Comparison of ENCODE assay signal across 8 cellular contexts in genomic region chr19:51687791-51688664, GRCh38. TPM values are rescaled to one million over a fixed set of nuclear protein-coding genes. Genes with fewer than 3 reads are reported as not detected.
DNase-seq lines count a peak whose midpoint lies in the region; ATAC-seq, FAIRE-seq and TF ChIP-seq lines count a peak whose summit lies in the region.

No MANE protein-coding gene starts in this region.

- H3K36me3 ChIP-seq in adrenal gland (replicated peaks in 1 of 2) (peaks cover 0 to under 1% of the 10 kb centered on the region in 2 donors), left ventricle myocardium inferior (peaks cover 1% of the 10 kb centered on the region), pancreas (no peaks in the 10 kb centered on the region)

- peak overlapping the region in 2 of 4 donors; percentile 26 to 78 for H3K4me3 ChIP-seq in adrenal gland
- H3K4me3 ChIP-seq in left ventricle myocardium inferior, result peak overlapping the region; percentile 96
- H3K4me3 ChIP-seq in pancreas, result peak overlapping the region in 3 of 4 donors; percentile 49 to 69 (median 67)

- intact Hi-C loops in adrenal gland (cut with DNase I) (loop anchor here in 1 of 2 donors (10.0 kb wide), 1 partner anchor 87 kb away; no protein-coding TSS in a partner anchor), left ventricle myocardium inferior (cut with micrococcal nuclease) (no loop called here), pancreas (cut with DNase I) (no loop called here)

- FAIRE-seq in pancreas (lab: Jason Lieb, UNC), result no peak

- ATAC-seq in pancreas (peak; percentile 7 to 40 (median 23)), HG02885 (IDR thresholded peaks at IDR 0.05; ENCODE audit: poor library complexity, unreplicated experiment) (no peak), GM18520 (IDR thresholded peaks at IDR 0.05; ENCODE audit: unreplicated experiment) (no peak)

- peak overlapping the region; percentile 72 to 97 (median 82) for H3K27ac ChIP-seq in adrenal gland
- H3K27ac ChIP-seq in left ventricle myocardium inferior (replicated peaks), result peak overlapping the region; percentile 97
- peak overlapping the region; percentile 22 to 89 (median 68) for H3K27ac ChIP-seq in pancreas

- DNase-seq in C1 segment of cervical spinal cord (lab: John Stamatoyannopoulos, UW) (peak in 12 of 14 donors; percentile 43 to 78 (median 63)), KBM-7 (peak; percentile 58), adrenal gland (peak; percentile 69 to 89 (median 83)), left ventricle myocardium inferior (peak; percentile 74), pancreas (peak in 4 of 6 donors; percentile 25 to 57 (median 50)), NCI-H187 (lab: John Stamatoyannopoulos, UW) (no peak)

- WGBS in adrenal gland, 4 donors, result 4 to 8% (median 7%) methylated on average over 19 to 22 of the region's 22 CpGs
- WGBS in pancreas, 2 donors, result 19 to 23% methylated on average over 22 of the region's 22 CpGs

- TF ChIP-seq CTCF in adrenal gland (IDR thresholded peaks at IDR 0.05), result no peak
- no peak for TF ChIP-seq CTCF in left ventricle myocardium inferior (IDR thresholded peaks at IDR 0.05; ENCODE audit: borderline replicate concordance)
- TF ChIP-seq CTCF in pancreas (IDR thresholded peaks at IDR 0.05), result no peak

- peak in 1 of 2 donors; percentile 50 for TF ChIP-seq POLR2A in adrenal gland (IDR thresholded peaks at IDR 0.05)

- no peaks in the 10 kb centered on the region for H3K9me3 ChIP-seq in adrenal gland (replicated peaks in 1 of 3)
- H3K9me3 ChIP-seq in left ventricle myocardium inferior (replicated peaks), result no peaks in the 10 kb centered on the region
- H3K9me3 ChIP-seq in pancreas, result no peaks in the 10 kb centered on the region

- in situ Hi-C loops in KBM-7 (cut with MboI; ENCODE audit: low pct_unique_long_range_greater_than_20kb, low sequenced_read_pairs), result no loop called here

- H3K27me3 ChIP-seq in adrenal gland (no peaks in the 10 kb centered on the region), left ventricle myocardium inferior (ENCODE audit: low read depth) (no peaks in the 10 kb centered on the region), pancreas (no peaks in the 10 kb centered on the region)

- H3K4me1 ChIP-seq in adrenal gland (replicated peaks in 1 of 2) (peaks cover 25 to 40% of the 10 kb centered on the region in 2 donors), left ventricle myocardium inferior (peaks cover 59% of the 10 kb centered on the region), pancreas (no peaks in the 10 kb centered on the region)

RNA-seq across cellular contexts. Expression of gene SPACA6, which starts 5.1 kb away (rescaled TPM):
- total RNA-seq in adrenal gland (10 to 100 TPM in 7 of 8 donors, 1 to 10 TPM in 1; 2.2 to 56.0 (median 25.2) TPM), left ventricle myocardium inferior (11.8 TPM), pancreas (10 to 100 TPM in 1 of 6 donors, 1 to 10 TPM in 5; 3.8 to 12.4 (median 5.9) TPM)
- polyA plus RNA-seq in adrenal gland (100 to 1,000 TPM in 2 of 3 donors, 1 to 10 TPM in 1; 4.0 to 291 (median 123) TPM), pancreas (10 to 100 TPM; 27.2 to 29.4 TPM)

RNA-seq across cellular contexts. Expression of gene HAS1, which starts 35.8 kb away (rescaled TPM):
- total RNA-seq in adrenal gland, result under 1 TPM in 3 of 8 donors, not detected in 5; 0.14 to 0.31 (median 0.17) TPM
- 1 to 10 TPM in 1 of 3 donors, under 1 TPM in 1, not detected in 1; 0.24 to 3.1 TPM for polyA plus RNA-seq in adrenal gland
- 0.41 TPM for total RNA-seq in left ventricle myocardium inferior
- under 1 TPM in 4 of 6 donors, not detected in 2; 0.06 to 0.58 (median 0.36) TPM for total RNA-seq in pancreas
- polyA plus RNA-seq in pancreas, result 1 to 10 TPM in 1 of 2 donors, under 1 TPM in 1; 0.54 to 1.3 TPM

RNA-seq across cellular contexts. Expression of gene SIGLEC14, which starts 41.4 kb away (rescaled TPM):
- total RNA-seq in adrenal gland (10 to 100 TPM in 4 of 8 donors, 1 to 10 TPM in 2, under 1 TPM in 1, not detected in 1; 0.72 to 29.0 (median 13.3) TPM), left ventricle myocardium inferior (0.33 TPM), pancreas (1 to 10 TPM in 4 of 6 donors, under 1 TPM in 1, not detected in 1; 0.37 to 5.0 (median 1.6) TPM)
- polyA plus RNA-seq in adrenal gland (1 to 10 TPM; 1.2 to 3.6 (median 2.7) TPM), pancreas (under 1 TPM; 0.12 to 0.27 TPM)

RNA-seq across cellular contexts. Expression of gene SIGLEC5, which starts 57.8 kb away (rescaled TPM):
- total RNA-seq in adrenal gland (1 to 10 TPM in 1 of 8 donors, under 1 TPM in 3, not detected in 4; 0.36 to 3.0 (median 0.65) TPM), left ventricle myocardium inferior (not detected), pancreas (under 1 TPM in 1 of 6 donors, not detected in 5; 0.37 TPM)
- polyA plus RNA-seq in adrenal gland (not detected), pancreas (under 1 TPM; 0.05 to 0.11 TPM)

Comparison
In these comparisons a context has a peak if more than half of its experiments do, and no peak if none do; other contexts are left out.
1. DNase-seq: peak in C1 segment of cervical spinal cord (12 of 14), KBM-7 (single experiment), adrenal gland (7 of 7), left ventricle myocardium inferior (single experiment) and pancreas (4 of 6); none in NCI-H187 (0 of 2).
2. ATAC-seq: peak in pancreas (4 of 4); none in HG02885 (single experiment) and GM18520 (single experiment).
3. Peak in every context shown above with its lines, with median percentiles within 50 percentile points of each other: H3K27ac ChIP-seq.